ENCODE assay signal across 20 cellular contexts in the genomic region with DNA sequence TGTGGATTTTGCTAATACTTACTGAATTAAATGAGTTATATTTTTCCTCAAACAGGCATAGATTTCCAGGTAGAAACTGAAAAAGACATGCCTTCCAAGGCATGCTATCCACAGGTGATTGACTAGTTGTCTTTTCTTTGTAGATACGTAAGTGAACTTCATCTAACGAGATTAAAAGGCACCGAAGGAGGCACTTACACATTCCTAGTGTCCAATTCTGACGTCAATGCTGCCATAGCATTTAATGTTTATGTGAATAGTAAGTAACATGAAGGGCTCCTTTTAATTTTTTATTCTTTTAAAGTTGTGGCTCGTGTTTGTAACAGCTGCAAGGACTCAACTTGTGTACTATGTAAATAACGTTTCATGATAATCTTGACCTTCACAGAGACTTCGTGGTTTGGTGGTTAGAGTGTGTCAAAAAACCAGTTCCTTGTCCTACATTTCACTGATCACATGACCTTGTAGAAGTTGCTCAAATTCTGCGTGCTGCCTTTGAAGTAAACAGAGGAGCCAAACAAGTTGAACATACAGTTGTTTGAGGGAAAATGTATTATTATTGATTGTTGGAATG. TPM values are rescaled to one million over a fixed set of nuclear protein-coding genes. Genes with fewer than 3 reads are reported as not detected.
DNase-seq lines count a peak whose midpoint lies in the region; ATAC-seq lines count a peak whose summit lies in the region.
"Had no signal": no experiment of that assay in that cellular context is flagged by ENCODE, and none has a peak within 500 bp of the region (broad histone marks: within the 10 kb centered on the region; RNA-seq: fewer than 3 reads in every experiment).

No MANE protein-coding gene starts in this region.

- H3K27ac ChIP-seq in BLaER1 = no peak overlapping the region
- H3K27ac ChIP-seq: gastrocnemius medialis had no signal

- H3K36me3 ChIP-seq in BLaER1 (peaks cover 7% of the 10 kb centered on the region; the same call in 1 of the 2 replicates), MG63 (no peaks in the 10 kb centered on the region)
- H3K36me3 ChIP-seq: gastrocnemius medialis, ovary had no signal

- H3K4me2 ChIP-seq in BLaER1 = peak overlapping the region; percentile 31
- H3K4me2 ChIP-seq: smooth muscle cell had no signal

- H3K4me1 ChIP-seq in BLaER1 = peaks cover 12% of the 10 kb centered on the region
- H3K4me1 ChIP-seq: gastrocnemius medialis had no signal

- DNase-seq in NOMO-1 treated with dmso at 0.1 percent for 144 hours (lab: John Stamatoyannopoulos, UW; ENCODE audit: unreplicated experiment) (peak; percentile 16), foreskin melanocyte (peak; percentile 97), epidermal melanocyte (ENCODE audit: insufficient read length, low spot score) (no peak), SHP77 treated with DMSO at 0.1 percent for 48 hours (lab: John Stamatoyannopoulos, UW) (no peak), MG63 (no peak), NCI-H1048 (lab: John Stamatoyannopoulos, UW) (no peak)
- DNase-seq: activated B cell treated with CpG ODN at 0.5 μM for 24 hours; activated CD8-positive, alpha-beta memory T cell treated with anti-CD3 and anti-CD28 coated beads, Interleukin-2, amount 50 U/mL, for 4 hours; activated naive CD8-positive, alpha-beta T cell treated with anti-CD3 and anti-CD28 coated beads for 36 hours; caudate nucleus; DND-41; endodermal cell; gastrocnemius medialis; NCI-H1105 treated with DMSO at 0.1 percent for 48 hours; NCI-H226; PC-3 had no signal

- no peak overlapping the region for H3K9ac ChIP-seq in BLaER1

- H3K4me3 ChIP-seq in BLaER1 (no peak overlapping the region), MG63 (no peak overlapping the region)
- H3K4me3 ChIP-seq: gastrocnemius medialis, ovary, smooth muscle cell had no signal

- no peaks in the 10 kb centered on the region for H4K20me1 ChIP-seq in BLaER1

- ATAC-seq in GM18909 (IDR thresholded peaks at IDR 0.05; ENCODE audit: poor library complexity, unreplicated experiment) = peak; percentile 45
- ATAC-seq: gastrocnemius medialis, PC-3 had no signal

- H3K27me3 ChIP-seq in BLaER1 (no peaks in the 10 kb centered on the region), MG63 (no peaks in the 10 kb centered on the region)
- H3K27me3 ChIP-seq: gastrocnemius medialis, ovary had no signal

- no peaks in the 10 kb centered on the region for H3K9me3 ChIP-seq in BLaER1
- H3K9me3 ChIP-seq in MG63 = no peaks in the 10 kb centered on the region
- H3K9me3 ChIP-seq: gastrocnemius medialis, ovary had no signal

RNA-seq across cellular contexts. Expression of gene KIT, which starts 51.6 kb away (rescaled TPM):
- total RNA-seq in MG63 (2014; rRNA removed; shearing (Covaris generic); ENCODE audit: low replicate concordance) = 0.03 and 0.07 TPM in 2 replicates
- total RNA-seq: activated B cell treated with CpG ODN at 0.5 μM for 24 hours, PC-3 had no signal

Comparison
In these comparisons a context has a peak if more than half of its experiments do, and no peak if none do; other contexts are left out.
1. DNase-seq: peak in NOMO-1 treated with dmso at 0.1 percent for 144 hours (single experiment) and foreskin melanocyte (single experiment); none in epidermal melanocyte (single experiment), SHP77 treated with DMSO at 0.1 percent for 48 hours (single experiment), MG63 (single experiment) and NCI-H1048 (single experiment).